16 cellular contexts compared by ENCODE assay signal in genomic region chr22:35559354-35560005, GRCh38. TPM values are rescaled to one million over a fixed set of nuclear protein-coding genes. Genes with fewer than 3 reads are reported as not detected.
"Had no signal": no experiment of that assay in that cellular context is flagged by ENCODE, and none has a peak within 500 bp of the region (broad histone marks: within the 10 kb centered on the region; RNA-seq: fewer than 3 reads in every experiment).

No MANE protein-coding gene starts in this region.

- H3K36me3 ChIP-seq: lower lobe of right lung, sigmoid colon, suprapubic skin, upper lobe of left lung had no signal

- H3K4me3 ChIP-seq: lower lobe of right lung, sigmoid colon, suprapubic skin, upper lobe of left lung had no signal

- ATAC-seq: activated CD4-positive, alpha-beta T cell treated with anti-CD3 and anti-CD28 coated beads for 36 hours; activated T-cell treated with anti-CD3 and anti-CD28 coated beads, Interleukin-2, amount 50 U/mL, for 72 hours; lower lobe of right lung; naive thymus-derived CD4-positive, alpha-beta T cell had no signal

- H3K4me1 ChIP-seq: upper lobe of left lung had no signal

- H3K27ac ChIP-seq: lower lobe of right lung, sigmoid colon, suprapubic skin, upper lobe of left lung had no signal

- DNase-seq: activated CD4-positive, alpha-beta memory T cell treated with anti-CD3 and anti-CD28 coated beads, Interleukin-2, amount 10 ng/mL, durations not matched to agents 7 days and 5 days; activated CD4-positive, alpha-beta T cell treated with anti-CD3 and anti-CD28 coated beads for 36 hours; activated T-cell treated with anti-CD3 and anti-CD28 coated beads, Interleukin-2, amount 50 U/mL, for 72 hours; cortex of kidney; effector CD8-positive, alpha-beta T cell; lower lobe of right lung; naive thymus-derived CD4-positive, alpha-beta T cell; sigmoid colon; stimulated activated CD4-positive, alpha-beta T cell treated with anti-CD3 and anti-CD28 coated beads, Interleukin-12 subunit alpha, Interleukin-12 subunit beta, amount 100 ng/mL, for 4 hours; stimulated activated naive CD4-positive, alpha-beta T cell treated with Interleukin-2 at 50 U/mL for 16 hours; upper lobe of left lung had no signal

- H3K9me3 ChIP-seq: lower lobe of right lung, sigmoid colon, suprapubic skin had no signal

- H3K27me3 ChIP-seq: sigmoid colon, upper lobe of left lung had no signal

RNA-seq across cellular contexts. Expression of gene RASD2, which starts 18.8 kb away (rescaled TPM):
- total RNA-seq: activated CD4-positive, alpha-beta memory T cell treated with anti-CD3 and anti-CD28 coated beads, Interleukin-2, amount 10 ng/mL, durations not matched to agents 7 days and 5 days; T-helper 2 cell treated with Interferon-gamma antibody and Interleukin-4, amounts not matched to agents 100 ng/mL and 5 ng/mL, for 36 hours had no signal

RNA-seq across cellular contexts. Expression of gene MB, which starts 57.6 kb away (rescaled TPM):
- total RNA-seq: activated CD4-positive, alpha-beta memory T cell treated with anti-CD3 and anti-CD28 coated beads, Interleukin-2, amount 10 ng/mL, durations not matched to agents 7 days and 5 days; activated CD4-positive, alpha-beta T cell treated with anti-CD3 and anti-CD28 coated beads for 36 hours; epithelial cell of proximal tubule; mononuclear cell; progenitor cell of endocrine pancreas had no signal
- polyA plus RNA-seq: naive thymus-derived CD4-positive, alpha-beta T cell had no signal
